Comparison of ENCODE assay signal across 17 cellular contexts in genomic region chr4:85807247-85807915, GRCh38.
DNase-seq lines count a peak whose midpoint lies in the region; ATAC-seq lines count a peak whose summit lies in the region.
"Had no signal": no experiment of that assay in that cellular context is flagged by ENCODE, and none has a peak within 500 bp of the region (broad histone marks: within the 10 kb centered on the region; RNA-seq: fewer than 3 reads in every experiment).

No MANE protein-coding gene starts in this region.

- intact Hi-C loops in activated CD4-positive, alpha-beta T cell treated with anti-CD3 and anti-CD28 coated beads, Interleukin-2, amount 10 ng/mL, durations not matched to agents 24 days and 14 days (cut with micrococcal nuclease) = no loop called here

- no peak overlapping the region for H3K4me3 Mint-ChIP-seq in activated CD4-positive, alpha-beta T cell treated with anti-CD3 and anti-CD28 coated beads, Interleukin-2, amount 10 ng/mL, durations not matched to agents 24 days and 14 days
- H3K4me3 Mint-ChIP-seq: activated CD8-positive, alpha-beta T cell treated with anti-CD3 and anti-CD28 coated beads, Interleukin-2, amount 10 ng/mL, durations not matched to agents 7 days and 5 days; immature natural killer cell; T-helper 1 cell treated with Interleukin-12 subunit alpha and Interleukin-12 subunit beta and Interleukin-4 antibody, amounts not matched to agents 30 μg/mL and 1 μg/mL, for 36 hours had no signal

- no peaks in the 10 kb centered on the region for H3K27me3 Mint-ChIP-seq in activated CD4-positive, alpha-beta T cell treated with anti-CD3 and anti-CD28 coated beads, Interleukin-2, amount 10 ng/mL, durations not matched to agents 24 days and 14 days

- H3K36me3 Mint-ChIP-seq in activated CD4-positive, alpha-beta T cell treated with anti-CD3 and anti-CD28 coated beads, Interleukin-2, amount 10 ng/mL, durations not matched to agents 24 days and 14 days (ENCODE audit: low read depth) = no peaks in the 10 kb centered on the region
- H3K36me3 Mint-ChIP-seq: activated naive CD4-positive, alpha-beta T cell treated with anti-CD3 and anti-CD28 coated beads, Interleukin-2, amount 50 U/mL, for 72 hours; immature natural killer cell had no signal

- DNase-seq in A172 (ENCODE audit: low spot score) (peak; percentile 76), LHCN-M2 (ENCODE audit: low read depth) (peak; percentile 97), dedifferentiated amniotic fluid mesenchymal stem cell (ENCODE audit: extremely low spot score) (peak; percentile 15), lung microvascular endothelial cell (ENCODE audit: low read depth in 2 of 2) (peak; percentile 60 to 91)
- DNase-seq in activated effector memory CD4-positive, alpha-beta T cell treated with anti-CD3 and anti-CD28 coated beads, Interleukin-2, amount 50 U/mL, for 16 hours = no peak
- no peak for DNase-seq in activated CD4-positive, alpha-beta T cell treated with anti-CD3 and anti-CD28 coated beads, Interleukin-2, amount 10 ng/mL, durations not matched to agents 24 days and 14 days
- DNase-seq: activated CD8-positive, alpha-beta T cell treated with anti-CD3 and anti-CD28 coated beads, Interleukin-2, amount 10 ng/mL, durations not matched to agents 7 days and 5 days; DMS79 treated with DMSO at 0.1 percent for 48 hours; immature natural killer cell; NCI-H1436 treated with DMSO at 0.1 percent for 48 hours; stimulated activated CD4-positive, alpha-beta T cell treated with anti-CD3 and anti-CD28 coated beads, Interleukin-2, amount 100 ng/mL, for 24 hours; stimulated activated naive CD8-positive, alpha-beta T cell treated with anti-CD3 and anti-CD28 coated beads, Interleukin-15, Interleukin-2, amounts not matched to agents 100 U/mL and 50 U/mL, for 24 hours had no signal

- H3K9me3 Mint-ChIP-seq in activated CD4-positive, alpha-beta T cell treated with anti-CD3 and anti-CD28 coated beads, Interleukin-2, amount 10 ng/mL, durations not matched to agents 24 days and 14 days = no peaks in the 10 kb centered on the region
- H3K9me3 Mint-ChIP-seq: T-helper 1 cell treated with Interleukin-12 subunit alpha and Interleukin-12 subunit beta and Interleukin-4 antibody, amounts not matched to agents 30 μg/mL and 1 μg/mL, for 36 hours had no signal

- H3K27ac Mint-ChIP-seq in activated CD4-positive, alpha-beta T cell treated with anti-CD3 and anti-CD28 coated beads, Interleukin-2, amount 10 ng/mL, durations not matched to agents 24 days and 14 days = no peak overlapping the region
- H3K27ac Mint-ChIP-seq: activated CD8-positive, alpha-beta T cell treated with anti-CD3 and anti-CD28 coated beads, Interleukin-2, amount 10 ng/mL, durations not matched to agents 7 days and 5 days; activated naive CD4-positive, alpha-beta T cell treated with anti-CD3 and anti-CD28 coated beads, Interleukin-2, amount 50 U/mL, for 72 hours; T-helper 1 cell treated with Interleukin-12 subunit alpha and Interleukin-12 subunit beta and Interleukin-4 antibody, amounts not matched to agents 30 μg/mL and 1 μg/mL, for 36 hours had no signal

- ATAC-seq in HG02852 (IDR thresholded peaks at IDR 0.05; ENCODE audit: unreplicated experiment) = no peak
- no peak for ATAC-seq in HG02623 (IDR thresholded peaks at IDR 0.05; ENCODE audit: unreplicated experiment)
- ATAC-seq: activated CD8-positive, alpha-beta T cell treated with anti-CD3 and anti-CD28 coated beads, Interleukin-2, amount 10 ng/mL, durations not matched to agents 7 days and 5 days; activated naive CD4-positive, alpha-beta T cell treated with anti-CD3 and anti-CD28 coated beads, Interleukin-2, amount 50 U/mL, for 72 hours; HepG2; stimulated activated naive CD8-positive, alpha-beta T cell treated with anti-CD3 and anti-CD28 coated beads, Interleukin-15, Interleukin-2, amounts not matched to agents 100 U/mL and 50 U/mL, for 24 hours had no signal

- no peaks in the 10 kb centered on the region for H3K4me1 Mint-ChIP-seq in activated CD4-positive, alpha-beta T cell treated with anti-CD3 and anti-CD28 coated beads, Interleukin-2, amount 10 ng/mL, durations not matched to agents 24 days and 14 days
- H3K4me1 Mint-ChIP-seq: immature natural killer cell had no signal

Comparison
In these comparisons a context has a peak if more than half of its experiments do, and no peak if none do; other contexts are left out.
1. DNase-seq: peak in A172 (single experiment), LHCN-M2 (single experiment), dedifferentiated amniotic fluid mesenchymal stem cell (single experiment) and lung microvascular endothelial cell (2 of 2); none in activated effector memory CD4-positive, alpha-beta T cell treated with anti-CD3 and anti-CD28 coated beads, Interleukin-2, amount 50 U/mL, for 16 hours (single experiment) and activated CD4-positive, alpha-beta T cell treated with anti-CD3 and anti-CD28 coated beads, Interleukin-2, amount 10 ng/mL, durations not matched to agents 24 days and 14 days (single experiment).